In the genomic region with DNA sequence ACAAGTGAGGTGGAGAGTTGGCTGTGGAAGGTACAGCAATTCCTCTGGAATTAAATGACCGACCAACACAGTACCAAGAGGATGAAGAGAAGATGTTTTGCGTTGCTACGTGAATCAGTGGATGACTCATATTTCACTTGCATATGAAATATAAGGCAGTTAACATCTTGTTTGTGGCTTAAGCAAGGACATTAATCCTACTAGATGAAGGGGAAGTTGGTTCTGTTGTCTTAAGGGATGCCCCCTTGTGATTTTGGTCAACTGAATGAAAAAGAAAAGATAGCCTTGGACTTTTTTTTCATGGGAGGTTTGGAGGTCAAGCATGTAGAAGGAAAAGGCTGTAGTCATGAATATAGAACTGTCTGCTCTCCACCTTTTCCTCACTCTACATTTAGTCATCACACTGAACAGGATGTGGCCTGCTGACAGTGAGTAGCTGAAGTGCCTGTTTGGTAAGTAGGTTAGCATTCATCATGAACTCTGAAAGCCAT, we compare ENCODE assay signal across 8 cellular contexts. TPM values are rescaled to one million over a fixed set of nuclear protein-coding genes. Genes with fewer than 3 reads are reported as not detected.
A peak's percentile ranks its signal among the peaks of the same experiment; 100 is the strongest.
DNase-seq lines count a peak whose midpoint lies in the region; ATAC-seq and TF ChIP-seq lines count a peak whose summit lies in the region.

No MANE protein-coding gene starts in this region.

- H4K20me1 ChIP-seq in OCI-LY7 (ENCODE audit: insufficient read depth, low read length) = no peaks in the 10 kb centered on the region

- no peaks in the 10 kb centered on the region for H3K36me3 ChIP-seq in OCI-LY7 (ENCODE audit: insufficient read depth, low read length)

- H2AFZ ChIP-seq in OCI-LY7 (ENCODE audit: low read length) = no peak overlapping the region

- H3K27ac ChIP-seq in OCI-LY7 (ENCODE audit: low read depth, low read length, poor library complexity, severe bottlenecking) = no peak overlapping the region

- no peak for TF ChIP-seq CTCF in OCI-LY7 (conservative IDR thresholded peaks at IDR 0.05; ENCODE audit: low read length)

- no peak overlapping the region for H3K4me3 ChIP-seq in OCI-LY7 (ENCODE audit: low read depth, low read length, poor library complexity, severe bottlenecking)

- ATAC-seq in GM21381 (IDR thresholded peaks at IDR 0.05; ENCODE audit: unreplicated experiment) = peak; percentile 47
- ATAC-seq in GM21360 (IDR thresholded peaks at IDR 0.05; ENCODE audit: unreplicated experiment) = no peak

- POLR2A ChIA-PET in OCI-LY7 (lab: Charles Lee) = interaction anchor here (0.9 kb wide), 1 partner anchor 36 kb away, joined by 3 read pairs; no protein-coding TSS in a partner anchor

- CTCF ChIA-PET in OCI-LY7 (lab: Charles Lee; ENCODE audit: unreplicated experiment) = no interaction called here

- intact Hi-C loops in OCI-LY7 (cut with micrococcal nuclease; ENCODE audit: unreplicated experiment) = no loop called here

- BruUV-seq in OCI-LY7 (replicated peaks; lab: Mats Ljungman, UMichigan) = no TSS peak

- H3K4me1 ChIP-seq in OCI-LY7 (ENCODE audit: insufficient read depth, low read length, poor library complexity, severe bottlenecking) = peaks cover 16% of the 10 kb centered on the region

- DNase-seq in AG08395 (ENCODE audit: low spot score) = peak; percentile 89
- peak; percentile 8 for DNase-seq in OCI-LY7 (ENCODE audit: low spot score)
- peak; percentile 40 for DNase-seq in central memory CD4-positive, alpha-beta T cell
- peak; percentile 84 for DNase-seq in renal cortical epithelial cell (ENCODE audit: low read depth)
- DNase-seq in occipital lobe (lab: John Stamatoyannopoulos, UW) = no peak
- no peak for DNase-seq in NCI-H446 treated with DMSO at 0.1 percent for 48 hours (lab: John Stamatoyannopoulos, UW)

- no peaks in the 10 kb centered on the region for H3K79me2 ChIP-seq in OCI-LY7 (ENCODE audit: insufficient read depth, low read depth, low read length)

- H3K9me3 ChIP-seq in OCI-LY7 (ENCODE audit: low read length) = no peaks in the 10 kb centered on the region

- no peak overlapping the region for H3K4me2 ChIP-seq in OCI-LY7 (ENCODE audit: low read length)

- H3K9me2 ChIP-seq in OCI-LY7 (ENCODE audit: insufficient read depth, low read length) = no peaks in the 10 kb centered on the region

RNA-seq across cellular contexts. Expression of gene VLDLR, which starts 33.9 kb away (rescaled TPM):
- 0.05 and 0.06 TPM in 2 replicates for total RNA-seq in OCI-LY7 (2014; rRNA removed; shearing (Covaris generic))
- total RNA-seq in OCI-LY7 (2022) (0.15 TPM in 1 of 2 replicates, not detected in the other), renal cortical epithelial cell (26.2 and 130 TPM in 2 replicates), occipital lobe (45.7 TPM)

Comparison
In these comparisons a context has a peak if more than half of its experiments do, and no peak if none do; other contexts are left out.
1. DNase-seq: peak in AG08395 (single experiment), OCI-LY7 (single experiment), central memory CD4-positive, alpha-beta T cell (single experiment) and renal cortical epithelial cell (single experiment); none in occipital lobe (single experiment) and NCI-H446 treated with DMSO at 0.1 percent for 48 hours (single experiment).
2. RNA of gene VLDLR, which starts 33.9 kb away (total RNA-seq): 26.2 to 130 TPM in renal cortical epithelial cell and 45.7 TPM in occipital lobe (single experiment); 0.05 to 0.15 TPM in OCI-LY7; every median in the first group is over 10 times any median in the second.